8 cellular contexts compared by ENCODE assay signal in the genomic region with DNA sequence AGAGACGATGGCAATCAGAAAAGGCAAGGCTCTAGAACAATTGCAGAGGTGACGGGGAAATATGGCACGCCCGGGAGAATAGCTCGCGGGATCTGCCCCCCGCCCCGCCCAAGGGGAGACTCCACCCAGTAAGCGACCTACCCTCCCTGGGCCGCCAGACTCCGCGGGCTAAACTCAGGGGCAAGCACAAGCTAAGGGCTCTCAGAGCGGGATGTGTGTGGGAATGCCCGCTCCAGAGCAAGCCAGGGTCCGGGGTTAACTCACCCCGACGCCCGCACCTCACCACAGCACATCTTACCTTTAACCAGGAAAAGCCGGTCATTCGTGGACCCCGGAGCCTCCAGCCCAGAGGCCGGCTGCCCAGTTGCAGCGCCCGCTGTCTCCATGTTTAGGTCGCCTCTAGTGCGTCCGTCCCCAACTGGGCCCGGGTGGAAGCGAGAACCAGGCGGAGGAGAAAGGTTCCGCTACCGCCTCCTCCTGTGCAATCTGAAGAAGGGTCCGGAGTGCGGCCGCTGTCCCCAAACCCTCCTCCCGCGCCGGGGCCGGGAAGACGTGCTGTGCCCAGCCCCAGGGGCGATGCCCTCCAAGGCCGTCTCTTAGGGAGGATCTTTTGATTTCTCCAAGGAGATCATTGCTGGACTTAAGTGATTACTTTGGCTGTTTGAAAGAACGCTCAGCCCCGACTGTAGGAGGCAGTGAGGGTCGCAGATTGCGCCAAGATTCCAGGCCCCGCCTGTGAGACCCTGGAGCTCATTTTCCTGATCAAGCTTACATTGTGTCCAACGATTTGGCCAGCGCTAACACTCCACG. TPM values are rescaled to one million over a fixed set of nuclear protein-coding genes. Genes with fewer than 3 reads are reported as not detected.
A peak's percentile ranks its signal among the peaks of the same experiment; 100 is the strongest.
DNase-seq lines count a peak whose midpoint lies in the region; ATAC-seq and TF ChIP-seq lines count a peak whose summit lies in the region.

A gene (minus strand): TSS at position 406 of the 810 bp plus-strand sequence. CDS start 20 bp downstream, at position 386.

- H3K4me3 Mint-ChIP-seq in CD4-positive, alpha-beta T cell: peak within 1 kb of the TSS; percentile 90
- H3K4me3 Mint-ChIP-seq in activated CD8-positive, alpha-beta memory T cell treated with anti-CD3 and anti-CD28 coated beads, Interleukin-2, amount 10 ng/mL, durations not matched to agents 7 days and 5 days: peak within 1 kb of the TSS; percentile 98
- H3K4me3 Mint-ChIP-seq in naive B cell: peak within 1 kb of the TSS; percentile 92 to 97 (median 96)
- peak within 1 kb of the TSS; percentile 99 for H3K4me3 Mint-ChIP-seq in stimulated activated memory B cell treated with anti-CD40 and anti-IgM and Interleukin-4, amounts not matched to agents 10 μg/mL and 1 μg/mL and 100 μg/mL, for 72 hours

- CTCF ChIA-PET in CD4-positive, alpha-beta T cell (lab: Charles Lee): interaction anchor here (1.2 to 2.2 kb wide), 2 partner anchors 8 to 1828 kb away, joined by 3 to 9 read pairs; no protein-coding TSS in a partner anchor
- CTCF ChIA-PET in activated CD8-positive, alpha-beta memory T cell treated with anti-CD3 and anti-CD28 coated beads, Interleukin-2, amount 10 ng/mL, durations not matched to agents 7 days and 5 days (lab: Charles Lee): interaction anchor here (0.8 to 7.7 kb wide), 15 partner anchors 9 to 703 kb away, joined by 3 to 62 read pairs (median 6); no protein-coding TSS in a partner anchor

- no peaks in the 10 kb centered on the region for H3K27me3 ChIP-seq in CD4-positive, alpha-beta T cell (ENCODE audit: control insufficient read depth, insufficient read depth, low read length)
- H3K27me3 ChIP-seq in HUES6 (ENCODE audit: control insufficient read depth, insufficient read depth, low read length) (peaks cover 16% of the 10 kb centered on the region), esophagus (ENCODE audit: control insufficient read depth in 1 of 2, insufficient read depth in 2 of 2, low read length in 2 of 2) (no peaks in the 10 kb centered on the region)

- no peaks in the 10 kb centered on the region for H3K9me3 Mint-ChIP-seq in CD4-positive, alpha-beta T cell
- no peaks in the 10 kb centered on the region for H3K9me3 Mint-ChIP-seq in activated CD8-positive, alpha-beta memory T cell treated with anti-CD3 and anti-CD28 coated beads, Interleukin-2, amount 10 ng/mL, durations not matched to agents 7 days and 5 days (ENCODE audit: low read depth)
- no peaks in the 10 kb centered on the region for H3K9me3 Mint-ChIP-seq in naive B cell
- no peaks in the 10 kb centered on the region for H3K9me3 Mint-ChIP-seq in stimulated activated memory B cell treated with anti-CD40 and anti-IgM and Interleukin-4, amounts not matched to agents 10 μg/mL and 1 μg/mL and 100 μg/mL, for 72 hours

- H3K27ac ChIP-seq in CD4-positive, alpha-beta T cell (ENCODE audit: low read depth, low read length): peak within 1 kb of the TSS; percentile 57
- peak within 1 kb of the TSS; percentile 68; the same call in 1 of the 2 replicates for H3K27ac ChIP-seq in HUES6 (ENCODE audit: low read depth, low read length)
- peak within 1 kb of the TSS; percentile 91 to 94 for H3K27ac ChIP-seq in esophagus (ENCODE audit: low read depth in 2 of 2, low read length in 1 of 2)

- H3K27me3 Mint-ChIP-seq in CD4-positive, alpha-beta T cell: peaks cover 26% of the 10 kb centered on the region
- peaks cover 16% of the 10 kb centered on the region for H3K27me3 Mint-ChIP-seq in activated CD8-positive, alpha-beta memory T cell treated with anti-CD3 and anti-CD28 coated beads, Interleukin-2, amount 10 ng/mL, durations not matched to agents 7 days and 5 days
- peaks cover 25 to 34% (median 29%) of the 10 kb centered on the region in 3 donors for H3K27me3 Mint-ChIP-seq in naive B cell
- no peaks in the 10 kb centered on the region for H3K27me3 Mint-ChIP-seq in stimulated activated memory B cell treated with anti-CD40 and anti-IgM and Interleukin-4, amounts not matched to agents 10 μg/mL and 1 μg/mL and 100 μg/mL, for 72 hours

- peak; percentile 17 for TF ChIP-seq CTCF in CD4-positive, alpha-beta T cell (IDR thresholded peaks at IDR 0.05)

- H3K9me3 ChIP-seq in CD4-positive, alpha-beta T cell (ENCODE audit: control insufficient read depth, low read length): no peaks in the 10 kb centered on the region
- H3K9me3 ChIP-seq in HUES6 (ENCODE audit: control insufficient read depth, insufficient read depth, low read depth, low read length) (no peaks in the 10 kb centered on the region), esophagus (ENCODE audit: control insufficient read depth in 2 of 2, insufficient read depth in 1 of 2, low read depth in 1 of 2, low read length in 1 of 2) (no peaks in the 10 kb centered on the region)

- intact Hi-C loops in CD4-positive, alpha-beta T cell (cut with DNase I, micrococcal nuclease): loop anchor here (2.0 kb wide), 2 partner anchors 57 to 637 kb away; a partner anchor contains a TSS

- H3K36me3 ChIP-seq in HUES6 (ENCODE audit: control insufficient read depth, insufficient read depth, low read length): peaks cover 10% of the 10 kb centered on the region; the same call in 1 of the 2 replicates
- peaks cover 0 to 6% of the 10 kb centered on the region in 2 donors for H3K36me3 ChIP-seq in esophagus (ENCODE audit: control insufficient read depth in 2 of 2, insufficient read depth in 2 of 2, low read length in 1 of 2)

- peaks cover 33% of the 10 kb centered on the region for H3K36me3 Mint-ChIP-seq in CD4-positive, alpha-beta T cell (ENCODE audit: low read depth)
- H3K36me3 Mint-ChIP-seq in activated CD8-positive, alpha-beta memory T cell treated with anti-CD3 and anti-CD28 coated beads, Interleukin-2, amount 10 ng/mL, durations not matched to agents 7 days and 5 days: peaks cover 4% of the 10 kb centered on the region
- H3K36me3 Mint-ChIP-seq in naive B cell: peaks cover 0 to 9% of the 10 kb centered on the region in 2 donors
- H3K36me3 Mint-ChIP-seq in stimulated activated memory B cell treated with anti-CD40 and anti-IgM and Interleukin-4, amounts not matched to agents 10 μg/mL and 1 μg/mL and 100 μg/mL, for 72 hours: peaks cover 5% of the 10 kb centered on the region

- H3K4me1 Mint-ChIP-seq in CD4-positive, alpha-beta T cell (ENCODE audit: low read depth): peaks cover 35% of the 10 kb centered on the region
- peaks cover 55% of the 10 kb centered on the region for H3K4me1 Mint-ChIP-seq in activated CD8-positive, alpha-beta memory T cell treated with anti-CD3 and anti-CD28 coated beads, Interleukin-2, amount 10 ng/mL, durations not matched to agents 7 days and 5 days
- peaks cover 17 to 22% (median 20%) of the 10 kb centered on the region in 3 donors for H3K4me1 Mint-ChIP-seq in naive B cell
- H3K4me1 Mint-ChIP-seq in stimulated activated memory B cell treated with anti-CD40 and anti-IgM and Interleukin-4, amounts not matched to agents 10 μg/mL and 1 μg/mL and 100 μg/mL, for 72 hours: peaks cover 18% of the 10 kb centered on the region

- ATAC-seq in CD4-positive, alpha-beta T cell (ENCODE audit: poor library complexity): peak; percentile 90
- peak; percentile 90 for ATAC-seq in GM21390 (IDR thresholded peaks at IDR 0.05; ENCODE audit: unreplicated experiment)
- ATAC-seq in activated CD8-positive, alpha-beta memory T cell treated with anti-CD3 and anti-CD28 coated beads, Interleukin-2, amount 10 ng/mL, durations not matched to agents 7 days and 5 days: peak; percentile 94
- peak; percentile 90 to 93 for ATAC-seq in naive B cell (ENCODE audit: low read depth in 2 of 2)
- ATAC-seq in stimulated activated memory B cell treated with anti-CD40 and anti-IgM and Interleukin-4, amounts not matched to agents 10 μg/mL and 1 μg/mL and 100 μg/mL, for 72 hours: peak; percentile 98

- 0% methylated on average over 50 of the region's 50 CpGs for WGBS in esophagus, 2 donors

- POLR2A ChIA-PET in CD4-positive, alpha-beta T cell (lab: Charles Lee): interaction anchor here (0.6 to 3.8 kb wide), 9 partner anchors 8 to 844 kb away, joined by 3 to 38 read pairs (median 3); a partner anchor contains a TSS

- peak within 1 kb of the TSS; percentile 95 for H3K4me3 ChIP-seq in HUES6 (ENCODE audit: low read depth, low read length)
- H3K4me3 ChIP-seq in esophagus (ENCODE audit: low read depth in 1 of 2, low read length in 2 of 2): peak within 1 kb of the TSS; percentile 81 to 90

- peak within 1 kb of the TSS; percentile 90 for H3K9ac ChIP-seq in HUES6 (ENCODE audit: low read length)

- H3K27ac Mint-ChIP-seq in CD4-positive, alpha-beta T cell: peak within 1 kb of the TSS; percentile 74
- H3K27ac Mint-ChIP-seq in activated CD8-positive, alpha-beta memory T cell treated with anti-CD3 and anti-CD28 coated beads, Interleukin-2, amount 10 ng/mL, durations not matched to agents 7 days and 5 days: peak within 1 kb of the TSS; percentile 88
- peak within 1 kb of the TSS; percentile 54 to 95 (median 88) for H3K27ac Mint-ChIP-seq in naive B cell
- peak within 1 kb of the TSS; percentile 87 for H3K27ac Mint-ChIP-seq in stimulated activated memory B cell treated with anti-CD40 and anti-IgM and Interleukin-4, amounts not matched to agents 10 μg/mL and 1 μg/mL and 100 μg/mL, for 72 hours

- H3K4me1 ChIP-seq in HUES6 (ENCODE audit: control insufficient read depth, insufficient read depth, low read length) (peaks cover 3% of the 10 kb centered on the region; the same call in 1 of the 2 replicates), esophagus (ENCODE audit: control insufficient read depth in 2 of 2, insufficient read depth in 2 of 2, low read length in 1 of 2) (no peaks in the 10 kb centered on the region)

- DNase-seq in CD4-positive, alpha-beta T cell: peak; percentile 69 to 91 (median 85)
- DNase-seq in activated CD8-positive, alpha-beta memory T cell treated with anti-CD3 and anti-CD28 coated beads, Interleukin-2, amount 10 ng/mL, durations not matched to agents 7 days and 5 days: peak; percentile 92
- peak; percentile 84 for DNase-seq in naive B cell
- DNase-seq in NCI-H2029 treated with DMSO at 0.1 percent for 48 hours (lab: John Stamatoyannopoulos, UW): no peak

RNA-seq across cellular contexts. Expression of the gene that starts here (rescaled TPM):
- 10 to 100 TPM; 13.6 to 15.6 TPM for total RNA-seq in CD4-positive, alpha-beta T cell
- 10 to 100 TPM; 10.3 to 14.1 TPM for total RNA-seq in activated CD8-positive, alpha-beta memory T cell treated with anti-CD3 and anti-CD28 coated beads, Interleukin-2, amount 10 ng/mL, durations not matched to agents 7 days and 5 days
- polyA plus RNA-seq in esophagus (1 to 10 TPM; 4.8 to 5.4 TPM), naive B cell (ENCODE audit: low read depth in 6 of 6) (10 to 100 TPM in 4 of 6 donors, 1 to 10 TPM in 2; 9.3 to 18.6 (median 11.2) TPM)
